13 cellular contexts compared by ENCODE assay signal in the genomic region with DNA sequence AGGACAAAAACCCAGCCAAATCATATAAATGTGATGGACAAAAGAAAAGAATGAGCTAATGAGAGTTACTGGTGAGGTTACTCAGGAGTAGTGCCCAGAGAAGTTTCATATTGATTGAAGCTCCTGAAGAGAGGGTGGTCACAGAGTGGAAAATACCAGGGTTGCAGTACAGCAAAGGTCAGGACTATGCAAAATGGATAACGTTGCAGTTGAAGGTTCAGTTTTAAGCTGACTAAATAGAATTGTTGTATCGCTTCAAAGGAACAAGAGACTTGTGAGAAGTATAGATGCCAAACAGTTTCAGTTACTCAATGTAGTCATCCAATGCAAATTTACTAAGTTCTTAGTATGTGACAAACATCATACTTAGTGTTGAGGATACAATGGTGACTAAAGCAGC. TPM values are rescaled to one million over a fixed set of nuclear protein-coding genes. Genes with fewer than 3 reads are reported as not detected.
DNase-seq lines count a peak whose midpoint lies in the region; ATAC-seq and TF ChIP-seq lines count a peak whose summit lies in the region.
"Had no signal": no experiment of that assay in that cellular context is flagged by ENCODE, and none has a peak within 500 bp of the region (broad histone marks: within the 10 kb centered on the region; RNA-seq: fewer than 3 reads in every experiment).

No MANE protein-coding gene starts in this region.

- peaks cover 5 to 15% of the 10 kb centered on the region in 2 donors for H3K4me1 Mint-ChIP-seq in stimulated activated naive B cell treated with anti-CD40 and anti-IgM and Interleukin-4, amounts not matched to agents 10 μg/mL and 1 μg/mL and 100 μg/mL, for 72 hours
- no peaks in the 10 kb centered on the region for H3K4me1 Mint-ChIP-seq in activated T-helper 1 cell treated with anti-CD3 and anti-CD28 coated beads, Interleukin-12 subunit alpha, Interleukin-12 subunit beta, Interleukin-2, Interleukin-4 antibody, amounts not matched to agents 30 ng/mL and 10 ng/mL and 1 ng/mL, durations not matched to agents 14 hours and 24 hours and 36 hours (ENCODE audit: low read depth)

- intact Hi-C loops in ascending aorta (cut with DNase I), result no loop called here
- intact Hi-C loops in activated T-helper 1 cell treated with anti-CD3 and anti-CD28 coated beads, Interleukin-12 subunit alpha, Interleukin-12 subunit beta, Interleukin-2, Interleukin-4 antibody, amounts not matched to agents 30 ng/mL and 10 ng/mL and 1 ng/mL, durations not matched to agents 14 hours and 24 hours and 36 hours (cut with micrococcal nuclease), result no loop called here
- intact Hi-C loops in prostate gland (cut with DNase I), result no loop called here

- H3K36me3 Mint-ChIP-seq in stimulated activated naive B cell treated with anti-CD40 and anti-IgM and Interleukin-4, amounts not matched to agents 10 μg/mL and 1 μg/mL and 100 μg/mL, for 72 hours, result peaks cover 0 to under 1% of the 10 kb centered on the region in 2 donors
- H3K36me3 Mint-ChIP-seq in activated T-helper 1 cell treated with anti-CD3 and anti-CD28 coated beads, Interleukin-12 subunit alpha, Interleukin-12 subunit beta, Interleukin-2, Interleukin-4 antibody, amounts not matched to agents 30 ng/mL and 10 ng/mL and 1 ng/mL, durations not matched to agents 14 hours and 24 hours and 36 hours (ENCODE audit: low read depth), result no peaks in the 10 kb centered on the region

- H3K4me3 ChIP-seq in ascending aorta (no peak overlapping the region), prostate gland (no peak overlapping the region)
- H3K4me3 ChIP-seq: K562 had no signal

- ATAC-seq in GM19043 (IDR thresholded peaks at IDR 0.05; ENCODE audit: low read depth, unreplicated experiment) (peak; percentile 56), HG02852 (IDR thresholded peaks at IDR 0.05; ENCODE audit: unreplicated experiment) (peak; percentile 45)
- peak; percentile 79 to 83 for ATAC-seq in stimulated activated naive B cell treated with anti-CD40 and anti-IgM and Interleukin-4, amounts not matched to agents 10 μg/mL and 1 μg/mL and 100 μg/mL, for 72 hours (replicated peaks)
- ATAC-seq: K562; stimulated activated naive CD8-positive, alpha-beta T cell treated with anti-CD3 and anti-CD28 coated beads, Interleukin-15, Interleukin-2, amounts not matched to agents 100 U/mL and 50 U/mL, for 24 hours had no signal

- H3K27ac ChIP-seq in ascending aorta (peak overlapping the region; percentile 34 to 70), prostate gland (no peak overlapping the region)

- TF ChIP-seq CTCF in ascending aorta (IDR thresholded peaks at IDR 0.05), result no peak
- TF ChIP-seq CTCF in prostate gland (IDR thresholded peaks at IDR 0.05), result no peak

- no peak for TF ChIP-seq POLR2A in prostate gland (IDR thresholded peaks at IDR 0.05)

- H3K27me3 Mint-ChIP-seq in stimulated activated naive B cell treated with anti-CD40 and anti-IgM and Interleukin-4, amounts not matched to agents 10 μg/mL and 1 μg/mL and 100 μg/mL, for 72 hours, result peaks cover 5 to 9% of the 10 kb centered on the region in 2 donors
- no peaks in the 10 kb centered on the region for H3K27me3 Mint-ChIP-seq in activated T-helper 1 cell treated with anti-CD3 and anti-CD28 coated beads, Interleukin-12 subunit alpha, Interleukin-12 subunit beta, Interleukin-2, Interleukin-4 antibody, amounts not matched to agents 30 ng/mL and 10 ng/mL and 1 ng/mL, durations not matched to agents 14 hours and 24 hours and 36 hours (ENCODE audit: insufficient read depth)

- H3K4me3 Mint-ChIP-seq in stimulated activated naive B cell treated with anti-CD40 and anti-IgM and Interleukin-4, amounts not matched to agents 10 μg/mL and 1 μg/mL and 100 μg/mL, for 72 hours, result no peak overlapping the region
- no peak overlapping the region for H3K4me3 Mint-ChIP-seq in activated T-helper 1 cell treated with anti-CD3 and anti-CD28 coated beads, Interleukin-12 subunit alpha, Interleukin-12 subunit beta, Interleukin-2, Interleukin-4 antibody, amounts not matched to agents 30 ng/mL and 10 ng/mL and 1 ng/mL, durations not matched to agents 14 hours and 24 hours and 36 hours

- DNase-seq in ascending aorta (ENCODE audit: low spot score in 2 of 2) (no peak), putamen (ENCODE audit: low spot score) (no peak), RKO (ENCODE audit: low spot score) (no peak), prostate gland (ENCODE audit: low spot score) (no peak)
- DNase-seq in stimulated activated naive B cell treated with anti-CD40 and anti-IgM and Interleukin-4, amounts not matched to agents 10 μg/mL and 1 μg/mL and 100 μg/mL, for 72 hours, result no peak
- no peak for DNase-seq in activated T-helper 1 cell treated with anti-CD3 and anti-CD28 coated beads, Interleukin-12 subunit alpha, Interleukin-12 subunit beta, Interleukin-2, Interleukin-4 antibody, amounts not matched to agents 30 ng/mL and 10 ng/mL and 1 ng/mL, durations not matched to agents 14 hours and 24 hours and 36 hours (ENCODE audit: low spot score)
- DNase-seq: activated gamma-delta T cell treated with Interleukin-2 at 50 U/mL for 16 hours; DMS 273 treated with DMSO at 0.1 percent for 48 hours; NCI-H82; stimulated activated naive CD8-positive, alpha-beta T cell treated with anti-CD3 and anti-CD28 coated beads, Interleukin-15, Interleukin-2, amounts not matched to agents 100 U/mL and 50 U/mL, for 24 hours had no signal

- 77% methylated on average over 2 of the region's 2 CpGs for WGBS in prostate gland

- H3K36me3 ChIP-seq in ascending aorta (no peaks in the 10 kb centered on the region), prostate gland (no peaks in the 10 kb centered on the region)

- H3K4me1 ChIP-seq in ascending aorta (peaks cover 0 to 26% of the 10 kb centered on the region in 2 donors), prostate gland (replicated peaks) (no peaks in the 10 kb centered on the region)

- peaks cover 1% of the 10 kb centered on the region in 2 donors for H3K9me3 Mint-ChIP-seq in stimulated activated naive B cell treated with anti-CD40 and anti-IgM and Interleukin-4, amounts not matched to agents 10 μg/mL and 1 μg/mL and 100 μg/mL, for 72 hours
- H3K9me3 Mint-ChIP-seq in activated T-helper 1 cell treated with anti-CD3 and anti-CD28 coated beads, Interleukin-12 subunit alpha, Interleukin-12 subunit beta, Interleukin-2, Interleukin-4 antibody, amounts not matched to agents 30 ng/mL and 10 ng/mL and 1 ng/mL, durations not matched to agents 14 hours and 24 hours and 36 hours, result no peaks in the 10 kb centered on the region

- H3K9me3 ChIP-seq in ascending aorta (no peaks in the 10 kb centered on the region), prostate gland (no peaks in the 10 kb centered on the region)

- H3K27me3 ChIP-seq in ascending aorta (no peaks in the 10 kb centered on the region), prostate gland (replicated peaks; ENCODE audit: insufficient read depth) (no peaks in the 10 kb centered on the region)

- no peak overlapping the region for H3K27ac Mint-ChIP-seq in stimulated activated naive B cell treated with anti-CD40 and anti-IgM and Interleukin-4, amounts not matched to agents 10 μg/mL and 1 μg/mL and 100 μg/mL, for 72 hours
- no peak overlapping the region for H3K27ac Mint-ChIP-seq in activated T-helper 1 cell treated with anti-CD3 and anti-CD28 coated beads, Interleukin-12 subunit alpha, Interleukin-12 subunit beta, Interleukin-2, Interleukin-4 antibody, amounts not matched to agents 30 ng/mL and 10 ng/mL and 1 ng/mL, durations not matched to agents 14 hours and 24 hours and 36 hours

RNA-seq across cellular contexts. Expression of a gene that starts 47.1 kb away (rescaled TPM):
- total RNA-seq in ascending aorta (69.6 TPM), prostate gland (100 to 1,000 TPM in 1 of 2 donors, 1 to 10 TPM in 1; 7.8 to 111 TPM)
- total RNA-seq in activated T-helper 1 cell treated with anti-CD3 and anti-CD28 coated beads, Interleukin-12 subunit alpha, Interleukin-12 subunit beta, Interleukin-2, Interleukin-4 antibody, amounts not matched to agents 30 ng/mL and 10 ng/mL and 1 ng/mL, durations not matched to agents 14 hours and 24 hours and 36 hours, result not detected in 2 replicates

Comparison
In these comparisons a context has a peak if more than half of its experiments do, and no peak if none do; other contexts are left out.
1. H3K27ac ChIP-seq: peak in ascending aorta (2 of 2); none in prostate gland (0 of 2).
2. Peak in every context shown above with its lines, with median percentiles within 50 percentile points of each other: ATAC-seq.